1 cellular context compared by ENCODE assay signal in the genomic region with DNA sequence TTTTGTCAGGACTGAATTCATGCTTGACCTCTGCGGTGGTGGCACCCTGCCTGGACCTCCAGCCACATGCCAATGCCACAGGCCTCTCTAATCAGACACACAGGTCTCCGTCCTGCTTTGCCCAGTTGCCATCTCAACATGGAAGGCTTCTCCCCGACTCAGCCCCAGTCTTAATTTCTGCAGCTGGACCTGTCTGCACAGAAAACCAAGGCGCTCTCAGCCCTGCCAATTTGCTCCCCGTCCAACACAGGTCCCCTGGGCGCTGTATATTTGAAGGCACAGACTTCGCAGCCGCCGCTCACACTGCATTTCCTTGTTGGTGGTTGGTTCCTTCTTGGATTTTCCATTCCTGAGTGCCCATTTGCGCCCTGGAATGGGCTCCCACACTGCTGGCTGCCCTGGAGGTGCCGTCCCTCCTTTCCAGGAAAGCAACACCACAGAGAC.
TF ChIP-seq lines count a peak whose summit lies in the region.

No MANE protein-coding gene starts in this region.

TF ChIP-seq in GM23338, 12 proteins besides CTCF, POLR2A, EP300 and RAD21 (continued from another document):
- TF ChIP-seq ZNF462 (CRISPR knock-in tag; IDR thresholded peaks at IDR 0.05), result no peak
- TF ChIP-seq POLR2AphosphoS5 (IDR thresholded peaks at IDR 0.05; ENCODE audit: low read depth), result no peak
- no peak for TF ChIP-seq STAT1 (IDR thresholded peaks at IDR 0.05; ENCODE audit: unreplicated experiment)
